In the genomic region with DNA sequence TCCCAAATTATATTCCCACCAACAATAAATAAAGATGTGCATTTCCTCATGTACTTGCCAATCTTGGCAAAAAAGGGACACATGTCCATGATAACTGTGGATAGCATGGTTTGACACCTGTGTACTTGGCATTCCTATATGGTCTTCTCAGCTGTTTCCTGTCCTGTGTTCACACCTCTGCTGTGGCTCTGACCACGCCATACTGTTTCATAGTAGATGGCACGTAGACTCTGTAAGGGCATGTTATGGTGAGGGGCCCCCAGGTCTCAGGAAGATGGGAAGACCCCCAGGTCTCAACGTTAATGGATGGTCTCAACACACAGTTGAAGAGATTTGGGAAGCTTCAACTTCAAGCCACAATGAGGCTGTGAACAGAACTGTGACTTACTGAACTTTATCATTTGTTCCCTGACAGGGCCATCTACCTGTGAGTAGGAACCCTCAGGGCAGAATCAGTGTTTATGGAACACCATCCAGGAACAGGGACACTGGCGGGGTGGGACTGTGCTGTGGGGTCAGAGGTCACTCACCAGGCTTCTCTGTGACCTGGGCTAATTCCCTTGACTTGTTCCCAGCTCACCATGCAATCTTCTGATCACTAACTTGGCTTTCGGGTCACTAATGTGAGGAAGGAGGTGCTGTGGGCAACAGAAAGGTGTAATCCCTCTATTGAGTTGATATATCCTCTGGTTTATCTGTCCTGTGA, we compare ENCODE assay signal across 1 cellular context.
TF ChIP-seq lines count a peak whose summit lies in the region.

No MANE protein-coding gene starts in this region.

TF ChIP-seq in GM12878, 131 proteins besides CTCF, POLR2A, EP300 and RAD21:
- TF ChIP-seq, protein P1, sequence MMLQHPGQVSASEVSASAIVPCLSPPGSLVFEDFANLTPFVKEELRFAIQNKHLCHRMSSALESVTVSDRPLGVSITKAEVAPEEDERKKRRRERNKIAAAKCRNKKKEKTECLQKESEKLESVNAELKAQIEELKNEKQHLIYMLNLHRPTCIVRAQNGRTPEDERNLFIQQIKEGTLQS (IDR thresholded peaks at IDR 0.05; ENCODE audit: borderline replicate concordance, extremely low read depth, low read depth, low read length), result no peak
- no peak for TF ChIP-seq HDGF (IDR thresholded peaks at IDR 0.05)
- 0 out of 2 replicates have a peak, but pooled peaks have one; percentile 10 for TF ChIP-seq IKZF1 (conservative IDR thresholded peaks at IDR 0.05)
- TF ChIP-seq NRF1 (conservative IDR thresholded peaks at IDR 0.05; ENCODE audit: low read depth, low read length), result no peak
- TF ChIP-seq NR2C2 (IDR thresholded peaks at IDR 0.05; ENCODE audit: borderline replicate concordance, control insufficient read depth, insufficient read length, low read depth), result no peak
- TF ChIP-seq NR2F1 (conservative IDR thresholded peaks at IDR 0.05), result peak; percentile 27; the same call in 1 of the 2 replicates
- TF ChIP-seq IRF4 (IDR thresholded peaks at IDR 0.05; ENCODE audit: low read depth, low read length), result no peak
TF ChIP-seq in GM12878: peak in this region for 2.
